Comparison of ENCODE assay signal across 1 cellular context in the genomic region with DNA sequence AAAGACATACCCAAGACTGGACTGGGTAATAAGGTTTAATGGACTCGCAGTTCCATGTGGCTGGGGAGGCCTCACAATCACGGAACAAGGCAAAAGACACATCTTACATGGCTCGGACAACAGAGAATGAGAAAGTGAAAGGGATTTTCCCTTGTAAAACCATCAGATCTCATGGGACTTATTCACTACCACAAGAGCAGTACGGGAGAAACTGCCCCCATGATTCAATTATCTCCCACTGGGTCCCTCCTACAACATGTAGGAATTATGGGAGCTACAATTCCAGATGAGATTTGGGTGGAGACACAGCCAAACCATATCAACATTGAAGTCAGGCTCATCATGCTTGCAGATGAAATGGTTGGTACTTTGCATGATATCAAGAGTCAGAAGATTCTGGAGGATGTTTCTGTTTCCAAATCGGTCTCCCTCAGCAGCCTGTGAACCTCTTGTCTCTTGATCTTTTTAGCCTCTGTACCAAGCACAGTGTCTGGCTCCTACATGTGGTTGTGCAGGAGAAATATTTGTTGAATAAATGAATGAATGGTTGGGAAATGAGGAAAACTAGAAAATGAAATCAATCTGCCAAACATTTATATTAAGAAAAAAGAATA.
TF ChIP-seq lines count a peak whose summit lies in the region.

No MANE protein-coding gene starts in this region.

TF ChIP-seq in GM23338, 12 proteins besides CTCF, POLR2A, EP300 and RAD21 (continued from another document):
- TF ChIP-seq, protein P1, sequence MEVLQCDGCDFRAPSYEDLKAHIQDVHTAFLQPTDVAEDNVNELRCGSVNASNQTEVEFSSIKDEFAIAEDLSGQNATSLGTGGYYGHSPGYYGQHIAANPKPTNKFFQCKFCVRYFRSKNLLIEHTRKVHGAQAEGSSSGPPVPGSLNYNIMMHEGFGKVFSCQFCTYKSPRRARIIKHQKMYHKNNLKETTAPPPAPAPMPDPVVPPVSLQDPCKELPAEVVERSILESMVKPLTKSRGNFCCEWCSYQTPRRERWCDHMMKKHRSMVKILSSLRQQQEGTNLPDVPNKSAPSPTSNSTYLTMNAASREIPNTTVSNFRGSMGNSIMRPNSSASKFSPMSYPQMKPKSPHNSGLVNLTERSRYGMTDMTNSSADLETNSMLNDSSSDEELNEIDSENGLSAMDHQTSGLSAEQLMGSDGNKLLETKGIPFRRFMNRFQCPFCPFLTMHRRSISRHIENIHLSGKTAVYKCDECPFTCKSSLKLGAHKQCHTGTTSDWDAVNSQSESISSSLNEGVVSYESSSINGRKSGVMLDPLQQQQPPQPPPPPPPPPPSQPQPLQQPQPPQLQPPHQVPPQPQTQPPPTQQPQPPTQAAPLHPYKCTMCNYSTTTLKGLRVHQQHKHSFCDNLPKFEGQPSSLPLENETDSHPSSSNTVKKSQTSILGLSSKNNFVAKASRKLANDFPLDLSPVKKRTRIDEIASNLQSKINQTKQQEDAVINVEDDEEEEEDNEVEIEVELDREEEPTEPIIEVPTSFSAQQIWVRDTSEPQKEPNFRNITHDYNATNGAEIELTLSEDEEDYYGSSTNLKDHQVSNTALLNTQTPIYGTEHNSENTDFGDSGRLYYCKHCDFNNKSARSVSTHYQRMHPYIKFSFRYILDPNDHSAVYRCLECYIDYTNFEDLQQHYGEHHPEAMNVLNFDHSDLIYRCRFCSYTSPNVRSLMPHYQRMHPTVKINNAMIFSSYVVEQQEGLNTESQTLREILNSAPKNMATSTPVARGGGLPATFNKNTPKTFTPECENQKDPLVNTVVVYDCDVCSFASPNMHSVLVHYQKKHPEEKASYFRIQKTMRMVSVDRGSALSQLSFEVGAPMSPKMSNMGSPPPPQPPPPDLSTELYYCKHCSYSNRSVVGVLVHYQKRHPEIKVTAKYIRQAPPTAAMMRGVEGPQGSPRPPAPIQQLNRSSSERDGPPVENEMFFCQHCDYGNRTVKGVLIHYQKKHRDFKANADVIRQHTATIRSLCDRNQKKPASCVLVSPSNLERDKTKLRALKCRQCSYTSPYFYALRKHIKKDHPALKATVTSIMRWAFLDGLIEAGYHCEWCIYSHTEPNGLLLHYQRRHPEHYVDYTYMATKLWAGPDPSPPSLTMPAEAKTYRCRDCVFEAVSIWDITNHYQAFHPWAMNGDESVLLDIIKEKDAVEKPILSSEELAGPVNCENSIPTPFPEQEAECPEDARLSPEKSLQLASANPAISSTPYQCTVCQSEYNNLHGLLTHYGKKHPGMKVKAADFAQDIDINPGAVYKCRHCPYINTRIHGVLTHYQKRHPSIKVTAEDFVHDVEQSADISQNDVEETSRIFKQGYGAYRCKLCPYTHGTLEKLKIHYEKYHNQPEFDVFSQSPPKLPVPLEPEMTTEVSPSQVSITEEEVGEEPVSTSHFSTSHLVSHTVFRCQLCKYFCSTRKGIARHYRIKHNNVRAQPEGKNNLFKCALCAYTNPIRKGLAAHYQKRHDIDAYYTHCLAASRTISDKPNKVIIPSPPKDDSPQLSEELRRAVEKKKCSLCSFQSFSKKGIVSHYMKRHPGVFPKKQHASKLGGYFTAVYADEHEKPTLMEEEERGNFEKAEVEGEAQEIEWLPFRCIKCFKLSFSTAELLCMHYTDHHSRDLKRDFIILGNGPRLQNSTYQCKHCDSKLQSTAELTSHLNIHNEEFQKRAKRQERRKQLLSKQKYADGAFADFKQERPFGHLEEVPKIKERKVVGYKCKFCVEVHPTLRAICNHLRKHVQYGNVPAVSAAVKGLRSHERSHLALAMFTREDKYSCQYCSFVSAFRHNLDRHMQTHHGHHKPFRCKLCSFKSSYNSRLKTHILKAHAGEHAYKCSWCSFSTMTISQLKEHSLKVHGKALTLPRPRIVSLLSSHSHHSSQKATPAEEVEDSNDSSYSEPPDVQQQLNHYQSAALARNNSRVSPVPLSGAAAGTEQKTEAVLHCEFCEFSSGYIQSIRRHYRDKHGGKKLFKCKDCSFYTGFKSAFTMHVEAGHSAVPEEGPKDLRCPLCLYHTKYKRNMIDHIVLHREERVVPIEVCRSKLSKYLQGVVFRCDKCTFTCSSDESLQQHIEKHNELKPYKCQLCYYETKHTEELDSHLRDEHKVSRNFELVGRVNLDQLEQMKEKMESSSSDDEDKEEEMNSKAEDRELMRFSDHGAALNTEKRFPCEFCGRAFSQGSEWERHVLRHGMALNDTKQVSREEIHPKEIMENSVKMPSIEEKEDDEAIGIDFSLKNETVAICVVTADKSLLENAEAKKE (CRISPR knock-in tag; IDR thresholded peaks at IDR 0.05): no peak
- TF ChIP-seq NANOG (IDR thresholded peaks at IDR 0.05; ENCODE audit: borderline replicate concordance): no peak
TF ChIP-seq in GM23338: peak in this region for 0.
